8 cellular contexts compared by ENCODE assay signal in genomic region chr22:26004477-26004876, GRCh38.
"Had no signal": no experiment of that assay in that cellular context is flagged by ENCODE, and none has a peak within 500 bp of the region (broad histone marks: within the 10 kb centered on the region; RNA-seq: fewer than 3 reads in every experiment).

No MANE protein-coding gene starts in this region.

- FAIRE-seq: G401.6, GM12878, GM12891, GM12892, GM18507, GM19239 had no signal

- ATAC-seq: GM12878 had no signal

- DNase-seq: GDM1, GF-D8 had no signal

- H3K4me3 ChIP-seq: GM12878 had no signal
